Comparison of ENCODE assay signal across 8 cellular contexts in the genomic region with DNA sequence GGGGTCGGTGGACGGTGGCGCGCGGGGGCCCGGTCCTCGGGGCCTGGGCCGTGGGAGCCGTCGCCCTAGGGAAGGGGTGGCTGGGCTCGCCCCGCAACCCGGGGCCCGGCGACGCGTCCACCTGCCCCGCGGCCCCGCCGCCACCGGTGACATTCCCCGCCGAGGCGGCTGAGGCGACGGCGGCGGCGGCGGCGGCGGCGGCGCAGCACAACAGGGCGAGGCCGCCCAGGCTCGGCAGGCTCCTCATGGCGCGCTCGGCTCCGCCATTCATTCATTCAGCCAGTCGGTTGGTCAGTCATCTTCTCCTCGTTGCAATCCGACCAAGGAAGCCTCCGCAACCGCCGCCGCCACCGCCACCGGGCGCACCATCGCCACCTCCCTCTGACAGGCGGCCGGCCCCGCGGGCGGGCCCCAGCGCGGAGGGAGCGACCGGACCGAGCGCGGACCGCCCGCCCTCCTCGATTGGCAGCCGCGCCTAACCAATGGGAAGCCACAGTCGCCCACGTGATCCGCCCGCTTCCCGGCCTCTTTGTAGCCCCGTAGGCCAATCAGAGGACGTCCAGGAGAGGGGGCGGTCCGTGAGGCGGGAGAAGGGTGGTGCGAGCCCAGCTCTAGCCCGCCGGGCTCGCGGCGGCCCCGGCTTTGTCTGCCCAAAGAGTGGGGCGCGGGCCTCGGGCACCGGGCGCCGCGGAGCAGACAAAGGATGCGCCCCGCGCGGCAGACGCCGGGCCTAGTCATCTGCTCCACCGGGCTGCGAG. TPM values are rescaled to one million over a fixed set of nuclear protein-coding genes. Genes with fewer than 3 reads are reported as not detected.
A peak's percentile ranks its signal among the peaks of the same experiment; 100 is the strongest.
DNase-seq lines count a peak whose midpoint lies in the region; FAIRE-seq and TF ChIP-seq lines count a peak whose summit lies in the region.

A gene (minus strand): TSS at position 383 of the 758 bp plus-strand sequence. CDS start 112 bp downstream, at position 271.

- H3K4me2 ChIP-seq in MM.1S (ENCODE audit: low read depth, low read length), result peak within 1 kb of the TSS; percentile 81

- WGBS in stomach, 5 donors, result 0 to 3% (median 0%) methylated on average over 7 to 102 of the region's 102 CpGs

- H3K27ac Mint-ChIP-seq in neural crest cell (ENCODE audit: unreplicated experiment), result peak within 1 kb of the TSS; percentile 97

- intact Hi-C loops in stomach (cut with DNase I; ENCODE audit: low total_unique reads), result no loop called here

- peaks cover 29% of the 10 kb centered on the region for H3K79me2 ChIP-seq in MM.1S (ENCODE audit: low read length)

- peak within 1 kb of the TSS; percentile 87 for H3K4me3 Mint-ChIP-seq in neural crest cell

- peak; percentile 11 for FAIRE-seq in G401.6 (lab: Jason Lieb, UNC)

- H3K27me3 ChIP-seq in MM.1S (replicated peaks; ENCODE audit: insufficient read depth, low read length), result no peaks in the 10 kb centered on the region
- no peaks in the 10 kb centered on the region for H3K27me3 ChIP-seq in stomach

- H3K27me3 Mint-ChIP-seq in neural crest cell (ENCODE audit: low read depth), result no peaks in the 10 kb centered on the region

- peak within 1 kb of the TSS; percentile 70 for H3K9ac ChIP-seq in MM.1S (ENCODE audit: low read length)

- no peaks in the 10 kb centered on the region for H3K9me3 ChIP-seq in MM.1S (replicated peaks; ENCODE audit: insufficient read depth, low read length)
- no peaks in the 10 kb centered on the region for H3K9me3 ChIP-seq in stomach

- peak; percentile 99 for DNase-seq in HCEC 1CT
- DNase-seq in MM.1S, result peak; percentile 98
- DNase-seq in SHP77 treated with DMSO at 0.1 percent for 48 hours (lab: John Stamatoyannopoulos, UW), result peak; percentile 82
- peak; percentile 96 for DNase-seq in activated gamma-delta T cell treated with Interleukin-2 at 50 U/mL for 16 hours
- peak; percentile 98 to 99 for DNase-seq in foreskin fibroblast
- peak; percentile 96 for DNase-seq in neural crest cell (ENCODE audit: low read depth, low spot score)
- DNase-seq in stomach, result peak; percentile 98

- no peaks in the 10 kb centered on the region for H3K36me3 Mint-ChIP-seq in neural crest cell (ENCODE audit: low read depth)

- peaks cover 48% of the 10 kb centered on the region for H3K4me1 Mint-ChIP-seq in neural crest cell

- H3K36me3 ChIP-seq in MM.1S (replicated peaks; ENCODE audit: insufficient read depth, low read length) (no peaks in the 10 kb centered on the region), stomach (no peaks in the 10 kb centered on the region)

- H3F3A ChIP-seq in MM.1S (ENCODE audit: insufficient read depth, low read length), result peaks cover 19% of the 10 kb centered on the region

- no peaks in the 10 kb centered on the region for H3K9me2 ChIP-seq in MM.1S (replicated peaks; ENCODE audit: insufficient read depth, low read length)

- TF ChIP-seq CTCF in MM.1S (IDR thresholded peaks at IDR 0.05; ENCODE audit: low read length) (no peak), foreskin fibroblast (IDR thresholded peaks at IDR 0.05; ENCODE audit: low read depth, low read length) (no peak), neural crest cell (conservative IDR thresholded peaks at IDR 0.05) (no peak), stomach (IDR thresholded peaks at IDR 0.05) (no peak)

- H3K4me1 ChIP-seq in MM.1S (ENCODE audit: low read length) (peaks cover 37% of the 10 kb centered on the region), stomach (peaks cover 35 to 57% (median 46%) of the 10 kb centered on the region in 4 donors)

- no peak for TF ChIP-seq EP300 in stomach (IDR thresholded peaks at IDR 0.05)

- H3K9me3 Mint-ChIP-seq in neural crest cell, result no peaks in the 10 kb centered on the region

- H2AFZ ChIP-seq in MM.1S (ENCODE audit: low read length), result peak within 1 kb of the TSS; percentile 86

- no peaks in the 10 kb centered on the region for H4K20me1 ChIP-seq in MM.1S (ENCODE audit: insufficient read depth, low read length)

- H3K27ac ChIP-seq in MM.1S (ENCODE audit: low read length) (peak within 1 kb of the TSS; percentile 35; the same call in 1 of the 2 replicates), stomach (peak within 1 kb of the TSS; percentile 85 to 95 (median 91))

- peak within 1 kb of the TSS; percentile 85 for H3K4me3 ChIP-seq in MM.1S (ENCODE audit: low read length)
- H3K4me3 ChIP-seq in foreskin fibroblast (ENCODE audit: low read depth in 1 of 2, low read length in 2 of 2), result peak within 1 kb of the TSS; percentile 68 to 74
- H3K4me3 ChIP-seq in stomach, result peak within 1 kb of the TSS; percentile 87 to 95 (median 90)

- no peak for TF ChIP-seq POLR2A in stomach (IDR thresholded peaks at IDR 0.05)

RNA-seq across cellular contexts. Expression of the gene that starts here (rescaled TPM):
- total RNA-seq in neural crest cell (22.2 and 23.3 TPM in 2 replicates), stomach (10 to 100 TPM in 4 of 5 donors, 1 to 10 TPM in 1; 4.1 to 26.8 (median 15.8) TPM)
- polyA plus RNA-seq in stomach, result 1 to 10 TPM; 3.5 to 4.1 (median 3.7) TPM

Comparison
In these comparisons a context has a peak if more than half of its experiments do, and no peak if none do; other contexts are left out.
1. Peak in every context shown above with its lines: DNase-seq, H3K4me3 ChIP-seq and H3K27ac ChIP-seq.